8 cellular contexts compared by ENCODE assay signal in the genomic region with DNA sequence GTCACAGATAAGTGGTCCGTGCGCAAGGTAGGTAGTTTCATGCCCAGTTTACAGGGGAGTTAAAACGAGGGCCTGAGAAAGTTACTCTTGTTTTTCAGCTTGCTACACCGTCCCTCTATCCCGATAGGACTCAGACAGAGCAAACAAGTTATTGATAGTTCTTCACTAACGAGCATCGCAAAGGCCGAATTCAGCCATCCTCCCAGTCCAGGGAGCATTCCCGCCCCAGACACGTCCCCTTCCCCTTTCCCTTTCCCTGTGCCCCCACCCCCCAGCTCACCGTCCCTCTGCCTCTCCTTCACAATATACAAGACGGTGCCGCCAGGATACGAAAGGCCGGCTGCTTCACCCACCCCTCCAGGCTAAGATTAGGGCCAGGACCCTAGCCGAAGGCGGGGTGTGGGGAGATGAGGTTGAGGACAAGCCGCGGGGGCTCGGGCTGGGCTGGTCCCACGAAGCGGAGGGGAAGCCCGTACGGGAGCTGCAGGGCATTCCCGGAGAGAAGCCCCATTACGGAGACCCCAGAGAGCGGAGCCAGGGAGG. TPM values are rescaled to one million over a fixed set of nuclear protein-coding genes. Genes with fewer than 3 reads are reported as not detected.
A peak's percentile ranks its signal among the peaks of the same experiment; 100 is the strongest.
DNase-seq lines count a peak whose midpoint lies in the region; ATAC-seq and TF ChIP-seq lines count a peak whose summit lies in the region.

No MANE protein-coding gene starts in this region.

- no peaks in the 10 kb centered on the region for H3K27me3 Mint-ChIP-seq in activated naive CD4-positive, alpha-beta T cell treated with anti-CD3 and anti-CD28 coated beads, Interleukin-2, amount 50 U/mL, for 24 hours
- H3K27me3 Mint-ChIP-seq in naive thymus-derived CD8-positive, alpha-beta T cell: no peaks in the 10 kb centered on the region

- H3K4me1 Mint-ChIP-seq in activated naive CD4-positive, alpha-beta T cell treated with anti-CD3 and anti-CD28 coated beads, Interleukin-2, amount 50 U/mL, for 24 hours: peaks cover 41% of the 10 kb centered on the region
- peaks cover 13 to 61% (median 38%) of the 10 kb centered on the region in 4 donors for H3K4me1 Mint-ChIP-seq in naive thymus-derived CD8-positive, alpha-beta T cell

- peak overlapping the region; percentile 95 for H3K4me3 ChIP-seq in epithelial cell of esophagus (ENCODE audit: low read length)

- no peak for DNase-seq in activated naive CD4-positive, alpha-beta T cell treated with anti-CD3 and anti-CD28 coated beads, Interleukin-2, amount 50 U/mL, for 16 hours
- DNase-seq in RPMI8226 (peak; percentile 23), epithelial cell of esophagus (ENCODE audit: low read depth) (peak; percentile 16), NCI-H2081 treated with DMSO at 0.1 percent for 48 hours (lab: John Stamatoyannopoulos, UW) (no peak), COLO829 (ENCODE audit: low spot score) (no peak)
- peak in 1 of 10 donors; percentile 8 for DNase-seq in naive thymus-derived CD8-positive, alpha-beta T cell

- no peaks in the 10 kb centered on the region for H3K9me3 Mint-ChIP-seq in activated naive CD4-positive, alpha-beta T cell treated with anti-CD3 and anti-CD28 coated beads, Interleukin-2, amount 50 U/mL, for 24 hours
- H3K9me3 Mint-ChIP-seq in naive thymus-derived CD8-positive, alpha-beta T cell: no peaks in the 10 kb centered on the region

- no peak for ATAC-seq in naive thymus-derived CD8-positive, alpha-beta T cell
- no peak for ATAC-seq in GM18909 (IDR thresholded peaks at IDR 0.05; ENCODE audit: poor library complexity, unreplicated experiment)

- TF ChIP-seq CTCF in epithelial cell of esophagus (IDR thresholded peaks at IDR 0.05; ENCODE audit: insufficient read depth, low read depth, low read length, missing control alignments): no peak

- peak overlapping the region; percentile 98 for H3K4me3 Mint-ChIP-seq in activated naive CD4-positive, alpha-beta T cell treated with anti-CD3 and anti-CD28 coated beads, Interleukin-2, amount 50 U/mL, for 24 hours
- peak overlapping the region; percentile 94 to 99 (median 97) for H3K4me3 Mint-ChIP-seq in naive thymus-derived CD8-positive, alpha-beta T cell

- H3K27ac Mint-ChIP-seq in activated naive CD4-positive, alpha-beta T cell treated with anti-CD3 and anti-CD28 coated beads, Interleukin-2, amount 50 U/mL, for 24 hours: peak overlapping the region; percentile 83
- peak overlapping the region; percentile 86 to 99 (median 98) for H3K27ac Mint-ChIP-seq in naive thymus-derived CD8-positive, alpha-beta T cell

- POLR2A ChIA-PET in naive thymus-derived CD8-positive, alpha-beta T cell (lab: Charles Lee): interaction anchor here (0.6 to 4.0 kb wide), 10 partner anchors 11 to 286 kb away, joined by 3 to 58 read pairs (median 4); a partner anchor contains a TSS

- peaks cover 6% of the 10 kb centered on the region for H3K36me3 Mint-ChIP-seq in activated naive CD4-positive, alpha-beta T cell treated with anti-CD3 and anti-CD28 coated beads, Interleukin-2, amount 50 U/mL, for 24 hours
- H3K36me3 Mint-ChIP-seq in naive thymus-derived CD8-positive, alpha-beta T cell: peaks cover 0 to 28% (median 2%) of the 10 kb centered on the region in 3 donors

RNA-seq across cellular contexts. Expression of a gene that starts 0.6 kb away (rescaled TPM):
- 10 to 100 TPM; 71.3 to 78.8 TPM for total RNA-seq in naive thymus-derived CD8-positive, alpha-beta T cell
- polyA plus RNA-seq in naive thymus-derived CD8-positive, alpha-beta T cell: 10 to 100 TPM; 42.3 to 50.7 (median 50.5) TPM

RNA-seq across cellular contexts. Expression of a gene that starts 4.3 kb away (rescaled TPM):
- 10 to 100 TPM; 12.7 to 15.0 TPM for total RNA-seq in naive thymus-derived CD8-positive, alpha-beta T cell
- 1 to 10 TPM; 1.2 to 1.7 (median 1.3) TPM for polyA plus RNA-seq in naive thymus-derived CD8-positive, alpha-beta T cell

RNA-seq across cellular contexts. Expression of a gene that starts 27.4 kb away (rescaled TPM):
- 10 to 100 TPM; 21.0 to 21.8 TPM for total RNA-seq in naive thymus-derived CD8-positive, alpha-beta T cell
- 10 to 100 TPM; 19.1 to 40.5 (median 22.8) TPM for polyA plus RNA-seq in naive thymus-derived CD8-positive, alpha-beta T cell

RNA-seq across cellular contexts. Expression of a gene that starts 27.6 kb away (rescaled TPM):
- 10 to 100 TPM; 75.3 to 79.3 TPM for total RNA-seq in naive thymus-derived CD8-positive, alpha-beta T cell
- 100 to 1,000 TPM; 209 to 280 (median 250) TPM for polyA plus RNA-seq in naive thymus-derived CD8-positive, alpha-beta T cell

RNA-seq across cellular contexts. Expression of a gene that starts 55.4 kb away (rescaled TPM):
- total RNA-seq in naive thymus-derived CD8-positive, alpha-beta T cell: 10 to 100 TPM; 34.4 to 36.1 TPM
- polyA plus RNA-seq in naive thymus-derived CD8-positive, alpha-beta T cell: 10 to 100 TPM; 69.2 to 82.7 (median 73.5) TPM

Comparison
In these comparisons a context has a peak if more than half of its experiments do, and no peak if none do; other contexts are left out.
1. DNase-seq: peak in RPMI8226 (single experiment) and epithelial cell of esophagus (single experiment); none in activated naive CD4-positive, alpha-beta T cell treated with anti-CD3 and anti-CD28 coated beads, Interleukin-2, amount 50 U/mL, for 16 hours (single experiment), NCI-H2081 treated with DMSO at 0.1 percent for 48 hours (single experiment) and COLO829 (single experiment).